ENCODE assay signal across 8 cellular contexts in genomic region chr4:169604131-169604900, GRCh38. TPM values are rescaled to one million over a fixed set of nuclear protein-coding genes. Genes with fewer than 3 reads are reported as not detected.
DNase-seq lines count a peak whose midpoint lies in the region; ATAC-seq and TF ChIP-seq lines count a peak whose summit lies in the region.

No MANE protein-coding gene starts in this region.

- no peaks in the 10 kb centered on the region for H3K4me1 Mint-ChIP-seq in glutamatergic neuron (ENCODE audit: low read depth, unreplicated experiment)

- ATAC-seq in GM19452 (IDR thresholded peaks at IDR 0.05; ENCODE audit: unreplicated experiment): peak; percentile 70

- TF ChIP-seq CTCF in AG09309 (IDR thresholded peaks at IDR 0.05; ENCODE audit: control insufficient read depth, insufficient read depth, low read depth, low read length, missing control alignments) (no peak), choroid plexus epithelial cell (conservative IDR thresholded peaks at IDR 0.05; ENCODE audit: low read depth, low read length) (no peak), glutamatergic neuron (IDR thresholded peaks at IDR 0.05; ENCODE audit: partially characterized antibody, unreplicated experiment) (no peak), coronary artery (IDR thresholded peaks at IDR 0.05) (no peak)

- no peaks in the 10 kb centered on the region for H3K9me3 Mint-ChIP-seq in glutamatergic neuron (ENCODE audit: unreplicated experiment)

- no peak overlapping the region for H3K27ac ChIP-seq in coronary artery

- no peak overlapping the region for H3K4me3 ChIP-seq in AG09309 (ENCODE audit: control insufficient read depth, low read depth, low read length)
- no peak overlapping the region for H3K4me3 ChIP-seq in choroid plexus epithelial cell (ENCODE audit: low read depth, low read length)
- H3K4me3 ChIP-seq in coronary artery: no peak overlapping the region

- H3K36me3 Mint-ChIP-seq in glutamatergic neuron (ENCODE audit: unreplicated experiment): no peaks in the 10 kb centered on the region

- H3K27me3 Mint-ChIP-seq in glutamatergic neuron (ENCODE audit: unreplicated experiment): no peaks in the 10 kb centered on the region

- no peak overlapping the region for H3K4me3 Mint-ChIP-seq in glutamatergic neuron (ENCODE audit: unreplicated experiment)

- no peak overlapping the region for H3K27ac Mint-ChIP-seq in glutamatergic neuron (ENCODE audit: unreplicated experiment)

- DNase-seq in AG09309 (ENCODE audit: low read depth): peak; percentile 47
- DNase-seq in HUDEP-2 (lab: John Stamatoyannopoulos, UW; ENCODE audit: unreplicated experiment in 76 of 76): peak in 53 of 76 experiments; percentile 0 to 74 (median 27)
- DNase-seq in choroid plexus epithelial cell (ENCODE audit: low read depth): peak; percentile 88
- DNase-seq in stromal cell of bone marrow (ENCODE audit: low read depth): peak; percentile 66
- DNase-seq in glutamatergic neuron: no peak
- no peak for DNase-seq in NCI-H2107 (lab: John Stamatoyannopoulos, UW)
- no peak for DNase-seq in coronary artery (ENCODE audit: low spot score)

RNA-seq across cellular contexts. Expression of gene NEK1, which starts 8.1 kb away (rescaled TPM):
- 23.2 TPM for total RNA-seq in glutamatergic neuron (ENCODE audit: unreplicated experiment)

RNA-seq across cellular contexts. Expression of gene CLCN3, which starts 16.1 kb away (rescaled TPM):
- 58.1 TPM for total RNA-seq in glutamatergic neuron (ENCODE audit: unreplicated experiment)

Comparison
In these comparisons a context has a peak if more than half of its experiments do, and no peak if none do; other contexts are left out.
1. DNase-seq: peak in AG09309 (single experiment), HUDEP-2 (53 of 76), choroid plexus epithelial cell (single experiment) and stromal cell of bone marrow (single experiment); none in glutamatergic neuron (single experiment), NCI-H2107 (single experiment) and coronary artery (single experiment).